In the genomic region with DNA sequence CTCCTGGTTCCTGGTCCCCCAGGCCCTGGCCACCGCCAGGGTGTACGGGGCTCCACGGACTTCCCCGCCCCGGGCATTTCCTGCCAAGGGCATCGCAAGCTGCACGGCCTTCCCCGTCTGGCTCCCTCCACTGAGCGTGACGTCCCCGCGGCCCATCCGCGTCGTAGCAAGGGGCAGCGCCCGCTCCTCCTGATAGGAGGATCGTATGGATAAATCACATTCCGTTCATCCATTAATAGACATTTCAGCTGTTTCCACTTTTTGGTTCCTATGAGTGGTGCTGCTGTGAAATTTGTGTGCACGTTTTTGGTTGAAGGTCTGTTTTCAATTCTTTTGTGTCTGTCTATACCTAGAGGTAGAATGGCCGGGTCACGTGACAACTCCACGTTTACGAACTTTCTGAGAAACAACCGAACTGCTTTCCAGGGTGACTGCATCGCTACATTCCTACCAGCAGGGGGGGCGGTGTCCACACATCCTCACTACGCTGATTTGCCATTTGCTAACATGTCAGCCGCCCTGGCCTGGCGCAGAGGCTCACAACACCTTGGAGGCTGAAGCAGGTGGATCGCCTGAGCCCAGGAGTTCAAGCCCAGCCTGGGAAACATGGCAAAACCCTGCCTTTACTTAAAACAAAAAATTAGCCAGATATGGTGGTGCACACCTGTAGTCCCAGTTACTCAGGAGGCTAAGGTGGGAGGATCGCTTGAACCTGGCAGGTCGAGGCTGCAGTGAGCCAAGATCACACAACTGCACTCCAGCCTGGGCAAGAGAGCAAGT, we compare ENCODE assay signal across 8 cellular contexts. TPM values are rescaled to one million over a fixed set of nuclear protein-coding genes. Genes with fewer than 3 reads are reported as not detected.
DNase-seq lines count a peak whose midpoint lies in the region; ATAC-seq and TF ChIP-seq lines count a peak whose summit lies in the region.

No MANE protein-coding gene starts in this region.

- no peak overlapping the region for H3K4me3 Mint-ChIP-seq in chondrocyte (ENCODE audit: unreplicated experiment)

- H3K9ac ChIP-seq in liver (ENCODE audit: low read depth in 1 of 2, low read length in 2 of 2) = no peak overlapping the region

- WGBS in liver = 49% methylated on average over 33 of the region's 33 CpGs

- peak in 1 of 2 donors; percentile 36 for TF ChIP-seq RAD21 in liver (IDR thresholded peaks at IDR 0.05)

- intact Hi-C loops in A673 (cut with micrococcal nuclease; ENCODE audit: unreplicated experiment) = no loop called here

- ATAC-seq in GM21576 (IDR thresholded peaks at IDR 0.05; ENCODE audit: unreplicated experiment) = no peak

- no peaks in the 10 kb centered on the region for H3K9me3 ChIP-seq in A673 (ENCODE audit: low read depth, low read length, poor library complexity, severe bottlenecking)
- H3K9me3 ChIP-seq in liver (ENCODE audit: control insufficient read depth in 4 of 4, low read length in 3 of 4) = no peaks in the 10 kb centered on the region

- peaks cover 14% of the 10 kb centered on the region for H3K27me3 Mint-ChIP-seq in chondrocyte (ENCODE audit: low read depth)

- H3K27ac Mint-ChIP-seq in chondrocyte (ENCODE audit: unreplicated experiment) = no peak overlapping the region

- H3K4me3 ChIP-seq in A673 (ENCODE audit: low read depth, low read length, poor library complexity, severe bottlenecking) (no peak overlapping the region), liver (ENCODE audit: low read depth in 1 of 3, low read length in 3 of 3) (no peak overlapping the region)

- H3K36me3 ChIP-seq in A673 (ENCODE audit: insufficient read depth, low read length, poor library complexity, severe bottlenecking) (no peaks in the 10 kb centered on the region), liver (ENCODE audit: control insufficient read depth in 4 of 4, insufficient read depth in 3 of 4, low read depth in 1 of 4, low read length in 3 of 4) (no peaks in the 10 kb centered on the region)

- POLR2A ChIA-PET in A673 (lab: Charles Lee; ENCODE audit: low non-redundant PET) = no interaction called here

- CTCF ChIA-PET in A673 (lab: Charles Lee) = no interaction called here

- BruUV-seq in A673 (replicated peaks; lab: Mats Ljungman, UMichigan) = no TSS peak

- TF ChIP-seq CTCF in A673 (conservative IDR thresholded peaks at IDR 0.05; ENCODE audit: low read depth, low read length) = peak; percentile 92
- TF ChIP-seq CTCF in GM13977 (IDR thresholded peaks at IDR 0.05; ENCODE audit: extremely low read depth, insufficient read depth, missing control alignments) = peak; percentile 90
- peak; percentile 81 for TF ChIP-seq CTCF in chondrocyte (IDR thresholded peaks at IDR 0.05)
- TF ChIP-seq CTCF in liver (IDR thresholded peaks at IDR 0.05; ENCODE audit: low read depth, low read length, missing input control) = peak; percentile 61

- in situ Hi-C loops in GM13977 (cut with MboI; ENCODE audit: low pct_unique_long_range_greater_than_20kb, low sequenced_read_pairs, unreplicated experiment) = no loop called here

- H3K36me3 Mint-ChIP-seq in chondrocyte (ENCODE audit: low read depth) = no peaks in the 10 kb centered on the region

- H3K27me3 ChIP-seq in A673 (replicated peaks; ENCODE audit: insufficient read depth, low read depth, low read length, poor library complexity) (no peaks in the 10 kb centered on the region), liver (ENCODE audit: control insufficient read depth in 4 of 4, insufficient read depth in 4 of 4, low read length in 3 of 4) (no peaks in the 10 kb centered on the region)

- no peaks in the 10 kb centered on the region for H3K9me3 Mint-ChIP-seq in chondrocyte (ENCODE audit: low read depth)

- DNase-seq in A673 (ENCODE audit: low spot score) = peak; percentile 87
- DNase-seq in GM13977 (ENCODE audit: low spot score) = peak; percentile 95
- DNase-seq in NCI-H226 = peak; percentile 56
- peak; percentile 71 to 73 for DNase-seq in activated CD4-positive, alpha-beta T cell treated with anti-CD3 and anti-CD28 coated beads for 4 hours
- no peak for DNase-seq in chondrocyte (ENCODE audit: low spot score)
- peak; percentile 32 for DNase-seq in stimulated activated CD8-positive, alpha-beta memory T cell treated with anti-CD3 and anti-CD28 coated beads, Interleukin-12 subunit alpha, Interleukin-12 subunit beta, amount 100 ng/mL, for 24 hours (ENCODE audit: extremely low read depth)

- peaks cover 4% of the 10 kb centered on the region for H3K4me1 ChIP-seq in A673 (ENCODE audit: insufficient read depth, low read length, poor library complexity, severe bottlenecking)
- H3K4me1 ChIP-seq in liver (ENCODE audit: control insufficient read depth in 4 of 4, insufficient read depth in 4 of 4, low read length in 3 of 4) = no peaks in the 10 kb centered on the region

- no peak overlapping the region for H3K27ac ChIP-seq in A673 (ENCODE audit: low read depth, low read length, poor library complexity, severe bottlenecking)
- no peak overlapping the region for H3K27ac ChIP-seq in liver (ENCODE audit: low read depth in 1 of 2, low read length in 2 of 2)

- H3K4me1 Mint-ChIP-seq in chondrocyte (ENCODE audit: low read depth) = no peaks in the 10 kb centered on the region

TF ChIP-seq in liver, 16 proteins besides CTCF, POLR2A, EP300 and RAD21:
- TF ChIP-seq GABPA (IDR thresholded peaks at IDR 0.05 in 1 of 2, conservative IDR thresholded peaks at IDR 0.05 in 1 of 2) (no peak), FOXA2 (IDR thresholded peaks at IDR 0.05) (no peak), EGR1 (IDR thresholded peaks at IDR 0.05; ENCODE audit: low read depth in 2 of 2) (no peak)
- TF ChIP-seq, protein P1, sequence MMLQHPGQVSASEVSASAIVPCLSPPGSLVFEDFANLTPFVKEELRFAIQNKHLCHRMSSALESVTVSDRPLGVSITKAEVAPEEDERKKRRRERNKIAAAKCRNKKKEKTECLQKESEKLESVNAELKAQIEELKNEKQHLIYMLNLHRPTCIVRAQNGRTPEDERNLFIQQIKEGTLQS (IDR thresholded peaks at IDR 0.05) = no peak
- TF ChIP-seq, protein P2, sequence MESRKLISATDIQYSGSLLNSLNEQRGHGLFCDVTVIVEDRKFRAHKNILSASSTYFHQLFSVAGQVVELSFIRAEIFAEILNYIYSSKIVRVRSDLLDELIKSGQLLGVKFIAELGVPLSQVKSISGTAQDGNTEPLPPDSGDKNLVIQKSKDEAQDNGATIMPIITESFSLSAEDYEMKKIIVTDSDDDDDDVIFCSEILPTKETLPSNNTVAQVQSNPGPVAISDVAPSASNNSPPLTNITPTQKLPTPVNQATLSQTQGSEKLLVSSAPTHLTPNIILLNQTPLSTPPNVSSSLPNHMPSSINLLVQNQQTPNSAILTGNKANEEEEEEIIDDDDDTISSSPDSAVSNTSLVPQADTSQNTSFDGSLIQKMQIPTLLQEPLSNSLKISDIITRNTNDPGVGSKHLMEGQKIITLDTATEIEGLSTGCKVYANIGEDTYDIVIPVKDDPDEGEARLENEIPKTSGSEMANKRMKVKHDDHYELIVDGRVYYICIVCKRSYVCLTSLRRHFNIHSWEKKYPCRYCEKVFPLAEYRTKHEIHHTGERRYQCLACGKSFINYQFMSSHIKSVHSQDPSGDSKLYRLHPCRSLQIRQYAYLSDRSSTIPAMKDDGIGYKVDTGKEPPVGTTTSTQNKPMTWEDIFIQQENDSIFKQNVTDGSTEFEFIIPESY (IDR thresholded peaks at IDR 0.05) = no peak

RNA-seq across cellular contexts. Expression of a gene that starts 37.7 kb away (rescaled TPM):
- total RNA-seq in A673 (2021) (6.6 and 15.1 TPM in 2 replicates), chondrocyte (not detected in 3 replicates), liver (not detected)
- not detected for polyA plus RNA-seq in liver
